ENCODE assay signal across 9 cellular contexts in genomic region chr12:4119157-4119761, GRCh38.
DNase-seq lines count a peak whose midpoint lies in the region; ATAC-seq and TF ChIP-seq lines count a peak whose summit lies in the region.
"Had no signal": no experiment of that assay in that cellular context is flagged by ENCODE, and none has a peak within 500 bp of the region (broad histone marks: within the 10 kb centered on the region; RNA-seq: fewer than 3 reads in every experiment).

No MANE protein-coding gene starts in this region.

- no peaks in the 10 kb centered on the region for H3K36me3 ChIP-seq in CD4-positive, CD25-positive, alpha-beta regulatory T cell (ENCODE audit: control insufficient read depth, insufficient read depth, low read length)
- no peaks in the 10 kb centered on the region for H3K36me3 ChIP-seq in upper lobe of right lung

- TF ChIP-seq CTCF in upper lobe of right lung (IDR thresholded peaks at IDR 0.05) (no peak), omental fat pad (IDR thresholded peaks at IDR 0.05) (no peak)

- H3K27me3 ChIP-seq in CD4-positive, CD25-positive, alpha-beta regulatory T cell (ENCODE audit: control insufficient read depth, insufficient read depth, low read length), result no peaks in the 10 kb centered on the region
- H3K27me3 ChIP-seq in upper lobe of right lung, result no peaks in the 10 kb centered on the region

- peak overlapping the region; percentile 84 to 95 (median 86) for H3K27ac Mint-ChIP-seq in CD4-positive, CD25-positive, alpha-beta regulatory T cell
- peak overlapping the region; percentile 89 for H3K27ac Mint-ChIP-seq in activated naive CD8-positive, alpha-beta T cell treated with anti-CD3 and anti-CD28 coated beads, Interleukin-2, amount 50 U/mL, for 24 hours

- H3K27me3 Mint-ChIP-seq in CD4-positive, CD25-positive, alpha-beta regulatory T cell, result no peaks in the 10 kb centered on the region
- no peaks in the 10 kb centered on the region for H3K27me3 Mint-ChIP-seq in activated naive CD8-positive, alpha-beta T cell treated with anti-CD3 and anti-CD28 coated beads, Interleukin-2, amount 50 U/mL, for 24 hours

- intact Hi-C loops in upper lobe of right lung (cut with DNase I), result no loop called here

- H3K36me3 Mint-ChIP-seq in CD4-positive, CD25-positive, alpha-beta regulatory T cell, result no peaks in the 10 kb centered on the region
- H3K36me3 Mint-ChIP-seq in activated naive CD8-positive, alpha-beta T cell treated with anti-CD3 and anti-CD28 coated beads, Interleukin-2, amount 50 U/mL, for 24 hours (ENCODE audit: low read depth), result no peaks in the 10 kb centered on the region

- ATAC-seq in CD4-positive, CD25-positive, alpha-beta regulatory T cell (ENCODE audit: low read depth in 2 of 2), result peak; percentile 26 to 30
- ATAC-seq in GM19455 (IDR thresholded peaks at IDR 0.05; ENCODE audit: unreplicated experiment) (peak; percentile 83), HG03280 (IDR thresholded peaks at IDR 0.05; ENCODE audit: unreplicated experiment) (peak; percentile 74), upper lobe of right lung (no peak), omental fat pad (ENCODE audit: low FRiP score) (no peak)
- peak; percentile 74 for ATAC-seq in activated naive CD8-positive, alpha-beta T cell treated with anti-CD3 and anti-CD28 coated beads, Interleukin-2, amount 50 U/mL, for 24 hours

- peak overlapping the region; percentile 76 for H3K4me3 ChIP-seq in CD4-positive, CD25-positive, alpha-beta regulatory T cell (ENCODE audit: low read depth, low read length)
- no peak overlapping the region for H3K4me3 ChIP-seq in upper lobe of right lung

- no peaks in the 10 kb centered on the region for H3K9me3 Mint-ChIP-seq in CD4-positive, CD25-positive, alpha-beta regulatory T cell
- no peaks in the 10 kb centered on the region for H3K9me3 Mint-ChIP-seq in activated naive CD8-positive, alpha-beta T cell treated with anti-CD3 and anti-CD28 coated beads, Interleukin-2, amount 50 U/mL, for 24 hours

- peaks cover 13 to 56% (median 50%) of the 10 kb centered on the region in 4 donors for H3K4me1 Mint-ChIP-seq in CD4-positive, CD25-positive, alpha-beta regulatory T cell
- peaks cover 70% of the 10 kb centered on the region for H3K4me1 Mint-ChIP-seq in activated naive CD8-positive, alpha-beta T cell treated with anti-CD3 and anti-CD28 coated beads, Interleukin-2, amount 50 U/mL, for 24 hours

- DNase-seq in CD4-positive, CD25-positive, alpha-beta regulatory T cell, result peak; percentile 15 to 82 (median 35)
- no peak for DNase-seq in activated naive CD8-positive, alpha-beta T cell treated with anti-CD3 and anti-CD28 coated beads, Interleukin-2, amount 50 U/mL, for 24 hours
- DNase-seq in upper lobe of right lung (no peak), NCI-H345 (lab: John Stamatoyannopoulos, UW) (no peak), DMS79 (lab: John Stamatoyannopoulos, UW) (no peak), omental fat pad (ENCODE audit: low spot score) (no peak)

- H3K9me3 ChIP-seq in CD4-positive, CD25-positive, alpha-beta regulatory T cell (ENCODE audit: control insufficient read depth in 2 of 2, low read length in 2 of 2), result no peaks in the 10 kb centered on the region
- H3K9me3 ChIP-seq in upper lobe of right lung, result no peaks in the 10 kb centered on the region
- H3K9me3 ChIP-seq: Caco-2 had no signal

- H3K4me3 Mint-ChIP-seq in CD4-positive, CD25-positive, alpha-beta regulatory T cell, result peak overlapping the region; percentile 70 to 83 (median 76)
- H3K4me3 Mint-ChIP-seq in activated naive CD8-positive, alpha-beta T cell treated with anti-CD3 and anti-CD28 coated beads, Interleukin-2, amount 50 U/mL, for 24 hours, result peak overlapping the region; percentile 65

- peak overlapping the region; percentile 66 for H3K27ac ChIP-seq in CD4-positive, CD25-positive, alpha-beta regulatory T cell (ENCODE audit: insufficient read depth, low read length, poor library complexity, severe bottlenecking)
- H3K27ac ChIP-seq in upper lobe of right lung, result no peak overlapping the region

- peaks cover 52% of the 10 kb centered on the region for H3K4me1 ChIP-seq in CD4-positive, CD25-positive, alpha-beta regulatory T cell (ENCODE audit: control insufficient read depth, insufficient read depth, low read length, poor library complexity, severe bottlenecking)
- H3K4me1 ChIP-seq in upper lobe of right lung, result peaks cover 8% of the 10 kb centered on the region

Comparison
In these comparisons a context has a peak if more than half of its experiments do, and no peak if none do; other contexts are left out.
1. ATAC-seq: peak in CD4-positive, CD25-positive, alpha-beta regulatory T cell (2 of 2), GM19455 (single experiment), HG03280 (single experiment) and activated naive CD8-positive, alpha-beta T cell treated with anti-CD3 and anti-CD28 coated beads, Interleukin-2, amount 50 U/mL, for 24 hours (single experiment); none in upper lobe of right lung (single experiment) and omental fat pad (single experiment).
2. DNase-seq: peak in CD4-positive, CD25-positive, alpha-beta regulatory T cell (3 of 3); none in activated naive CD8-positive, alpha-beta T cell treated with anti-CD3 and anti-CD28 coated beads, Interleukin-2, amount 50 U/mL, for 24 hours (single experiment), upper lobe of right lung (single experiment), NCI-H345 (single experiment), DMS79 (single experiment) and omental fat pad (single experiment).